14 cellular contexts compared by ENCODE assay signal in the genomic region with DNA sequence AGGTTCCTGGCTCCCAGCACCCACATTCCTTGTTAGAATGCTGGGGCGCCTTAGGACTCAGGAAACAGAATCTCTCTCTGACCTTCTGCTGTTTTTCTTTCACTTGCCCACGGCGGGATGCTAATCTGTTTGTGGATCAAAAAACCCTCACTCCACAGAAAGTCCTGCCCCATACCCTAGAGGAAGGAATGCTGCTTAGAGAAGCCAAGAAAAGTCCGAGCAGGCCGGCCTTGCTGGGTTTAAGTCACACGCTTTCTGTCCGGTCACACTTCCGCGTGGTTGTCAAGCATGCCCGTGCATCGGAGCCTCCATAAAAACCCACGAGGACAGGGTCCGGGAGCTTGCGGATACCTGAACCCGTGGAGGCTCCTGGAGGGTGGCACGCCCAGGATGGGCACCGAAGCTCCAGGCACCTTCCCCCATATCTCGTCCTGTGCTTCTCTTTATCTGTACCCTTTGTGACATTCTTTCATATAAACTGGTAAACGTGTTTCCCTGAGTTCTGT.
"Had no signal": no experiment of that assay in that cellular context is flagged by ENCODE, and none has a peak within 500 bp of the region (broad histone marks: within the 10 kb centered on the region; RNA-seq: fewer than 3 reads in every experiment).

No MANE protein-coding gene starts in this region.

- H3K27ac ChIP-seq: adrenal gland, esophagus muscularis mucosa, prostate gland, thyroid gland, uterus, VCaP had no signal

- H3K9me3 ChIP-seq: adrenal gland, esophagus muscularis mucosa, prostate gland, thyroid gland, uterus had no signal

- ATAC-seq: sciatic nerve; stimulated activated effector memory CD8-positive, alpha-beta T cell treated with anti-CD3 and anti-CD28 coated beads, Interleukin-12 subunit alpha, Interleukin-12 subunit beta, amount 100 ng/mL, for 72 hours had no signal

- H3K4me1 ChIP-seq: adrenal gland, prostate gland, thyroid gland, uterus had no signal

- DNase-seq: activated CD4-positive, alpha-beta T cell treated with anti-CD3 and anti-CD28 coated beads, Interleukin-2, amount 50 U/mL, for 48 hours; activated naive CD4-positive, alpha-beta T cell treated with anti-CD3 and anti-CD28 coated beads, Interleukin-2, amount 50 U/mL, for 16 hours; kidney; nephron progenitor cell; stimulated activated CD4-positive, alpha-beta T cell treated with anti-CD3 and anti-CD28 coated beads, Interleukin-1b, Interleukin-23, amount 100 ng/mL, for 48 hours; T-helper 1 cell; thyroid gland; uterus had no signal

- H3K4me3 ChIP-seq: adrenal gland, esophagus muscularis mucosa, prostate gland, thyroid gland, uterus had no signal

- H3K27me3 ChIP-seq: adrenal gland, esophagus muscularis mucosa, thyroid gland, uterus had no signal

- H3K36me3 ChIP-seq: adrenal gland, esophagus muscularis mucosa, prostate gland, thyroid gland, uterus had no signal
